In genomic region chr3:99931059-99931458, GRCh38 we compare ENCODE assay signal across 24 cellular contexts.
DNase-seq lines count a peak whose midpoint lies in the region; ATAC-seq and TF ChIP-seq lines count a peak whose summit lies in the region.
"Had no signal": no experiment of that assay in that cellular context is flagged by ENCODE, and none has a peak within 500 bp of the region (broad histone marks: within the 10 kb centered on the region; RNA-seq: fewer than 3 reads in every experiment).

No MANE protein-coding gene starts in this region.

- H3K27ac ChIP-seq in ascending aorta (peak overlapping the region; percentile 78 to 84), tibial artery (peak overlapping the region; percentile 65 to 72)
- H3K27ac ChIP-seq: 22Rv1, brain microvascular endothelial cell, SJCRH30 had no signal

- TF ChIP-seq CTCF in ascending aorta (IDR thresholded peaks at IDR 0.05) (no peak), mesothelial cell of epicardium (IDR thresholded peaks at IDR 0.05; ENCODE audit: unreplicated experiment) (no peak), tibial artery (IDR thresholded peaks at IDR 0.05) (no peak)

- H3K27me3 Mint-ChIP-seq in mesothelial cell of epicardium (ENCODE audit: low read depth) = no peaks in the 10 kb centered on the region
- H3K27me3 Mint-ChIP-seq: activated naive CD8-positive, alpha-beta T cell treated with anti-CD3 and anti-CD28 coated beads, Interleukin-2, amount 50 U/mL, for 24 hours; CD4-positive, CD25-positive, alpha-beta regulatory T cell had no signal

- ATAC-seq in GM18907 (IDR thresholded peaks at IDR 0.05; ENCODE audit: unreplicated experiment) = no peak
- no peak for ATAC-seq in left colon
- ATAC-seq: activated naive CD8-positive, alpha-beta T cell treated with anti-CD3 and anti-CD28 coated beads, Interleukin-2, amount 50 U/mL, for 24 hours; esophagus mucosa; stimulated activated effector memory CD8-positive, alpha-beta T cell treated with anti-CD3 and anti-CD28 coated beads, Interleukin-12 subunit alpha, Interleukin-12 subunit beta, amount 100 ng/mL, for 72 hours had no signal

- H3K27me3 ChIP-seq in ascending aorta (no peaks in the 10 kb centered on the region), tibial artery (no peaks in the 10 kb centered on the region)
- H3K27me3 ChIP-seq: brain microvascular endothelial cell, SJCRH30 had no signal

- H3K9me3 ChIP-seq in ascending aorta = no peaks in the 10 kb centered on the region
- H3K9me3 ChIP-seq in tibial artery = no peaks in the 10 kb centered on the region
- H3K9me3 ChIP-seq: SJCRH30 had no signal

- H3K9me3 Mint-ChIP-seq in mesothelial cell of epicardium = no peaks in the 10 kb centered on the region
- H3K9me3 Mint-ChIP-seq: activated naive CD8-positive, alpha-beta T cell treated with anti-CD3 and anti-CD28 coated beads, Interleukin-2, amount 50 U/mL, for 24 hours; stimulated activated effector memory CD8-positive, alpha-beta T cell treated with anti-CD3 and anti-CD28 coated beads, Interleukin-12 subunit alpha, Interleukin-12 subunit beta, amount 100 ng/mL, for 72 hours had no signal

- peak overlapping the region; percentile 25 for H3K27ac Mint-ChIP-seq in mesothelial cell of epicardium
- H3K27ac Mint-ChIP-seq: activated naive CD8-positive, alpha-beta T cell treated with anti-CD3 and anti-CD28 coated beads, Interleukin-2, amount 50 U/mL, for 24 hours; CD4-positive, CD25-positive, alpha-beta regulatory T cell; stimulated activated effector memory CD8-positive, alpha-beta T cell treated with anti-CD3 and anti-CD28 coated beads, Interleukin-12 subunit alpha, Interleukin-12 subunit beta, amount 100 ng/mL, for 72 hours had no signal

- intact Hi-C loops in ascending aorta (cut with DNase I) (no loop called here), tibial artery (cut with DNase I; ENCODE audit: low total_unique reads) (no loop called here), left colon (cut with DNase I, micrococcal nuclease) (no loop called here)

- no peak overlapping the region for H3K4me3 ChIP-seq in ascending aorta
- H3K4me3 ChIP-seq in tibial artery = no peak overlapping the region
- H3K4me3 ChIP-seq: SJCRH30 had no signal

- no peaks in the 10 kb centered on the region for H3K36me3 ChIP-seq in ascending aorta
- no peaks in the 10 kb centered on the region for H3K36me3 ChIP-seq in tibial artery
- H3K36me3 ChIP-seq: brain microvascular endothelial cell, SJCRH30 had no signal

- DNase-seq in DMS53 (lab: John Stamatoyannopoulos, UW) (peak; percentile 34), DMS53 treated with DMSO at 0.1 percent for 48 hours (lab: John Stamatoyannopoulos, UW; ENCODE audit: unreplicated experiment) (no peak), ascending aorta (ENCODE audit: low spot score in 2 of 2) (no peak), mesothelial cell of epicardium (ENCODE audit: low spot score in 2 of 2, unreplicated experiment in 2 of 2) (no peak), tibial artery (no peak), left colon (no peak), DMS153 (lab: John Stamatoyannopoulos, UW) (no peak)
- DNase-seq: activated CD4-positive, alpha-beta T cell treated with anti-CD3 and anti-CD28 coated beads for 1 hour; activated effector memory CD4-positive, alpha-beta T cell treated with anti-CD3 and anti-CD28 coated beads, Interleukin-2, amount 50 U/mL, for 16 hours; activated naive CD8-positive, alpha-beta T cell treated with anti-CD3 and anti-CD28 coated beads, Interleukin-2, amount 50 U/mL, for 24 hours; brain microvascular endothelial cell; CD4-positive, CD25-positive, alpha-beta regulatory T cell; DMS 273 treated with DMSO at 0.1 percent for 48 hours; effector memory CD4-positive, alpha-beta T cell; kidney; NCI-H1105; NCI-H2107; NCI-H446 treated with DMSO at 0.1 percent for 48 hours; SJCRH30; stimulated activated CD4-positive, alpha-beta T cell treated with anti-CD3 and anti-CD28 coated beads, Interleukin-2, amount 100 ng/mL, for 48 hours had no signal

- no peak overlapping the region for H3K4me3 Mint-ChIP-seq in mesothelial cell of epicardium
- H3K4me3 Mint-ChIP-seq: activated naive CD8-positive, alpha-beta T cell treated with anti-CD3 and anti-CD28 coated beads, Interleukin-2, amount 50 U/mL, for 24 hours; CD4-positive, CD25-positive, alpha-beta regulatory T cell; stimulated activated effector memory CD8-positive, alpha-beta T cell treated with anti-CD3 and anti-CD28 coated beads, Interleukin-12 subunit alpha, Interleukin-12 subunit beta, amount 100 ng/mL, for 72 hours had no signal

- peaks cover 2% of the 10 kb centered on the region for H3K36me3 Mint-ChIP-seq in mesothelial cell of epicardium
- H3K36me3 Mint-ChIP-seq: stimulated activated effector memory CD8-positive, alpha-beta T cell treated with anti-CD3 and anti-CD28 coated beads, Interleukin-12 subunit alpha, Interleukin-12 subunit beta, amount 100 ng/mL, for 72 hours had no signal

- H3K4me1 ChIP-seq in ascending aorta (peaks cover 4 to 35% of the 10 kb centered on the region in 2 donors), tibial artery (peaks cover 0 to 75% (median 31%) of the 10 kb centered on the region in 4 donors)

- H3K4me1 Mint-ChIP-seq in mesothelial cell of epicardium = peaks cover 19% of the 10 kb centered on the region
- H3K4me1 Mint-ChIP-seq: activated naive CD8-positive, alpha-beta T cell treated with anti-CD3 and anti-CD28 coated beads, Interleukin-2, amount 50 U/mL, for 24 hours; stimulated activated effector memory CD8-positive, alpha-beta T cell treated with anti-CD3 and anti-CD28 coated beads, Interleukin-12 subunit alpha, Interleukin-12 subunit beta, amount 100 ng/mL, for 72 hours had no signal
